Comparison of ENCODE assay signal across 8 cellular contexts in the genomic region with DNA sequence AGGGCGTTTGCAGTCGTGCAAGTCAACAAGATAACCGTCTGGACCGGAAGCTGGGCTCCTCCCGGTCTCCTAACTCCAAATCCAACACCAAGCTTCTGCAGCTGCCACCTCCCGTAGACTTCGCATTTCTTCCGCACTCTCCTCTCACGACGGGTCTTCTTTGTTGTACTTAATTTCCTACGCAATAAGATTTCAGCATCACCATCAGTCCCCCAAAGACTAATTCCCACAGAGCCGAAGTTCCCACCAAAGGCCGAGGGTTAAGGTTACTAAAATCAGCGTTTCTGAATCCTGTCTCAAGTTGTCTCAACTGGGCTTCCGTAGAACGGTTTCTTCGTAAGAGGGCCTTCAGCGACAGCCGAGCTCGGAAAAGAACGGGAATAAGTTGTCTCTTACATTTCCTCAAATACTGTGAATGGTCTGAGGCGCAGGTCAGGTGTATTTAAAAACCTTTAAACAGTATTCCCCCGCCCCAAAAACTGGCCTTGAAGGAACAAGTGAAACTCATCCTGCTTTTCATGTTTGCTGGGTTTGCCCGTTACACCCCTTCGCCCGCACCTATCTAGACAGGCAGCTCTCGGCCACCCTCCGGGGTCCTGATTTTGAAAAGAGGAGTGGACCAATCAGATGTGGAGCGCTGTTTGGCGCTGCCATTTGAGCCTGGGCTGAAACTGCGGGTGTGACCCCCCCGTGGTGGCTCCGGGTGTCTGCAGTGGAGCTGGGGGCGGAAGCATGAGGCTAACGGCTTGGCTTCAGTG.
A peak's percentile ranks its signal among the peaks of the same experiment; 100 is the strongest.
DNase-seq lines count a peak whose midpoint lies in the region; ATAC-seq and TF ChIP-seq lines count a peak whose summit lies in the region.
"Not testable (repeated sequence)": the region's sequence is repeated elsewhere in the genome, so short reads cannot be mapped to it uniquely, and the experiment has no call there.

A gene (plus strand): TSS at position 693 of the 758 bp plus-strand sequence.

- not testable (repeated sequence) for H3K36me3 Mint-ChIP-seq in memory B cell

- in situ Hi-C loops in ACHN (cut with HindIII; ENCODE audit: low pct_ligation_motif_present, low pct_unique_long_range_greater_than_20kb, low sequenced_read_pairs), result not testable (repeated sequence)

- H3K4me3 ChIP-seq in PC-9, result peak within 1 kb of the TSS; percentile 91
- peak within 1 kb of the TSS; percentile 67 to 80 for H3K4me3 ChIP-seq in esophagus (ENCODE audit: low read depth in 1 of 2, low read length in 2 of 2)

- H3K4me1 ChIP-seq in PC-9 (replicated peaks; ENCODE audit: insufficient read depth), result peaks cover 13% of the 10 kb centered on the region; the same call in 1 of the 2 replicates
- not testable (repeated sequence) for H3K4me1 ChIP-seq in esophagus (ENCODE audit: control insufficient read depth in 2 of 2, insufficient read depth in 2 of 2, low read length in 1 of 2)

- H3K9me3 ChIP-seq in PC-9 (ENCODE audit: insufficient read depth, low read depth); esophagus (ENCODE audit: control insufficient read depth in 2 of 2, insufficient read depth in 1 of 2, low read depth in 1 of 2, low read length in 1 of 2): not testable (repeated sequence)

- intact Hi-C loops in PC-9 (cut with micrococcal nuclease; ENCODE audit: unreplicated experiment), result not testable (repeated sequence)

- WGBS in esophagus, 2 donors, result 0 to 1% methylated on average over 34 to 35 of the region's 35 CpGs

- peak; percentile 90 for ATAC-seq in GM18870 (IDR thresholded peaks at IDR 0.05; ENCODE audit: unreplicated experiment)
- ATAC-seq in HG02970 (IDR thresholded peaks at IDR 0.05; ENCODE audit: low FRiP score, unreplicated experiment), result peak; percentile 94
- peak; percentile 92 for ATAC-seq in memory B cell (ENCODE audit: low read depth)

- H3K36me3 ChIP-seq in PC-9 (ENCODE audit: low read depth); esophagus (ENCODE audit: control insufficient read depth in 2 of 2, insufficient read depth in 2 of 2, low read length in 1 of 2): not testable (repeated sequence)

- CTCF ChIA-PET in PC-9 (lab: Charles Lee), result not testable (repeated sequence)

- not testable (repeated sequence) for H3K9me2 ChIP-seq in PC-9 (ENCODE audit: insufficient read depth)

- not testable (repeated sequence) for H3K27me3 Mint-ChIP-seq in memory B cell

- H3K27ac Mint-ChIP-seq in memory B cell, result peak within 1 kb of the TSS; percentile 97

- not testable (repeated sequence) for H3F3A ChIP-seq in PC-9 (ENCODE audit: insufficient read depth, low read depth)

- peak within 1 kb of the TSS; percentile 94 for H3K4me3 Mint-ChIP-seq in memory B cell

- peak within 1 kb of the TSS; percentile 64 for H3K27ac ChIP-seq in PC-9
- H3K27ac ChIP-seq in esophagus (ENCODE audit: low read depth in 2 of 2, low read length in 1 of 2), result peak within 1 kb of the TSS; percentile 85 to 89

- peak within 1 kb of the TSS; percentile 82 for H3K4me2 ChIP-seq in PC-9

- TSS peak; percentile 96 for BruUV-seq in PC-9 (replicated peaks; lab: Mats Ljungman, UMichigan)

- not testable (repeated sequence) for H3K9me3 Mint-ChIP-seq in memory B cell

- POLR2A ChIA-PET in PC-9 (lab: Charles Lee; ENCODE audit: unreplicated experiment), result not testable (repeated sequence)

- H4K20me1 ChIP-seq in PC-9 (ENCODE audit: insufficient read depth), result not testable (repeated sequence)

- peaks cover 43% of the 10 kb centered on the region for H3K79me2 ChIP-seq in PC-9 (ENCODE audit: low read depth)

- not testable (repeated sequence) for TF ChIP-seq CTCF in PC-9 (conservative IDR thresholded peaks at IDR 0.05)

- H3K4me1 Mint-ChIP-seq in memory B cell, result peaks cover 16% of the 10 kb centered on the region

- DNase-seq in ACHN (peak; percentile 93), PC-9 (peak; percentile 81 to 94), memory B cell (ENCODE audit: low spot score in 2 of 2) (peak; percentile 92 to 95)
- peak; percentile 84 to 88 for DNase-seq in activated T-helper 1 cell treated with anti-CD3 and anti-CD28 coated beads, Interleukin-2, amount 50 U/mL, for 16 hours (ENCODE audit: low read depth in 1 of 2, low spot score in 1 of 2)
- DNase-seq in stimulated activated CD4-positive, alpha-beta T cell treated with anti-CD3 and anti-CD28 coated beads, Interleukin-2, amount 100 ng/mL, for 24 hours, result peak; percentile 94 to 95

- peak within 1 kb of the TSS; percentile 86 for H2AFZ ChIP-seq in PC-9

- not testable (repeated sequence) for H3K27me3 ChIP-seq in PC-9 (ENCODE audit: insufficient read depth, low read depth); esophagus (ENCODE audit: control insufficient read depth in 1 of 2, insufficient read depth in 2 of 2, low read length in 2 of 2)

Comparison
In these comparisons a context has a peak if more than half of its experiments do, and no peak if none do; other contexts are left out.
1. Peak in every context shown above with its lines: DNase-seq, ATAC-seq, H3K4me3 ChIP-seq and H3K27ac ChIP-seq.